10 cellular contexts compared by ENCODE assay signal in the genomic region with DNA sequence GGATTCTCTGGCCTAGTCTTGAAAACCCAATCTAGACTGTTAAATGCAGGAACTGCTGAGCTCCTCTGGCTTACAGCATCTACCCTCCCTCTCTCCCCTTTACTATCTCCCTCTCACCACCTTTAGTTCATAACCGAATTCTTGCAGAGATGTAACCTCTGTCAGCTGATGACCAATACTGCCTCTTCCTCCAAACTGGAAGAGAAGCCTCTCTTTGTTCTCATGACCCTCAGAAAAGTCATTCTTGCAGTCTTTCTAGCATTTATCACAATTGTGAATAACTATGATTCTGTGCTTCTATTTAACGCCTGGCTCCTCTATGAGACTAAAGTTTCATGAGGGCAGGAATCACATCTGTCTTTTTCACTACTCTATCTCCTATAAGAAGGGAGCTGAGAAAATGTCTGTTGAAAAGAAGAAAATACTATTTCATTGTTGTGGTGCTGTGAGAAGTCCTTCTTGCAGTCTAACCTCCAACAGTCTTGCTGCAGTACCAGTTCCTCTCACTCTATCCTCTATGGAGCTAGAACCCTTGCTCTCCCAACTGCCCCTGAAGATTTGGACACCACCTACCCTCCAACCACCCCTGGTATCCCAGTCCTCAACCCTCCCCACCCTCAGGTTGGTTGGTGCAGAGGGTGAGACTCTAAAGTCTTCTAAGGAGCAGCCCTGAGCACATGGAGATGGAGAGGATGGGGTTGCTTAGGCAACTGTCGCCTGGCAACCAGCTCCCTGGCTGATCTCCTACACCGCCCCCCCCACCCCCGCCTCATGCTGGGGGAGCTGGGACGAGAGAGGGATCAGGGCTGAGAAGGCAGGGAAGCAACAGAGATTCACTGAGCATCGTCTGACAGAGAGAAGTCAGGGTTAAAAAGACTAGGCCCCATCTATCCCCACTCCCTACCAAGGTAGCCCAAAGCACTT. TPM values are rescaled to one million over a fixed set of nuclear protein-coding genes. Genes with fewer than 3 reads are reported as not detected.
A peak's percentile ranks its signal among the peaks of the same experiment; 100 is the strongest.
DNase-seq lines count a peak whose midpoint lies in the region; ATAC-seq lines count a peak whose summit lies in the region.
"Had no signal": no experiment of that assay in that cellular context is flagged by ENCODE, and none has a peak within 500 bp of the region (broad histone marks: within the 10 kb centered on the region; RNA-seq: fewer than 3 reads in every experiment).

No MANE protein-coding gene starts in this region.

- POLR2A ChIA-PET in T-cell (lab: Charles Lee) = interaction anchor here (0.6 to 1.5 kb wide), 3 partner anchors 9 to 50 kb away, joined by 3 to 5 read pairs (median 3); no protein-coding TSS in a partner anchor

- ATAC-seq in T-cell (replicated peaks in 1 of 4) = no peak
- ATAC-seq: left lobe of liver had no signal

- peak overlapping the region; percentile 70 for H3K27ac Mint-ChIP-seq in activated naive CD4-positive, alpha-beta T cell treated with anti-CD3 and anti-CD28 coated beads, Interleukin-2, amount 50 U/mL, for 24 hours
- peak overlapping the region; percentile 58 to 92 for H3K27ac Mint-ChIP-seq in T-cell

- no peak overlapping the region for H3K4me3 Mint-ChIP-seq in activated naive CD4-positive, alpha-beta T cell treated with anti-CD3 and anti-CD28 coated beads, Interleukin-2, amount 50 U/mL, for 24 hours
- no peak overlapping the region for H3K4me3 Mint-ChIP-seq in T-cell

- no peaks in the 10 kb centered on the region for H3K27me3 Mint-ChIP-seq in activated naive CD4-positive, alpha-beta T cell treated with anti-CD3 and anti-CD28 coated beads, Interleukin-2, amount 50 U/mL, for 24 hours
- no peaks in the 10 kb centered on the region for H3K27me3 Mint-ChIP-seq in T-cell

- DNase-seq in activated naive CD4-positive, alpha-beta T cell (lab: John Stamatoyannopoulos, UW) = no peak
- DNase-seq in T-cell = no peak
- peak; percentile 69 for DNase-seq in foreskin melanocyte
- DNase-seq in superior temporal gyrus (ENCODE audit: extremely low spot score) = peak; percentile 64
- no peak for DNase-seq in stimulated activated CD4-positive, alpha-beta T cell treated with anti-CD3 and anti-CD28 coated beads, Interleukin-12 subunit alpha, Interleukin-12 subunit beta, amount 100 ng/mL, for 4 hours
- DNase-seq in stimulated activated naive CD4-positive, alpha-beta T cell (lab: John Stamatoyannopoulos, UW) = no peak
- DNase-seq in NCI-H2081 treated with DMSO at 0.1 percent for 48 hours (lab: John Stamatoyannopoulos, UW) = no peak
- DNase-seq: NCI-H1436 treated with DMSO at 0.1 percent for 48 hours had no signal

- H3K4me1 Mint-ChIP-seq in activated naive CD4-positive, alpha-beta T cell treated with anti-CD3 and anti-CD28 coated beads, Interleukin-2, amount 50 U/mL, for 24 hours = peaks cover 87% of the 10 kb centered on the region
- peaks cover 88 to 94% (median 93%) of the 10 kb centered on the region in 3 donors for H3K4me1 Mint-ChIP-seq in T-cell

- no peaks in the 10 kb centered on the region for H3K9me3 Mint-ChIP-seq in activated naive CD4-positive, alpha-beta T cell treated with anti-CD3 and anti-CD28 coated beads, Interleukin-2, amount 50 U/mL, for 24 hours
- no peaks in the 10 kb centered on the region for H3K9me3 Mint-ChIP-seq in T-cell

- peaks cover 6% of the 10 kb centered on the region for H3K36me3 Mint-ChIP-seq in activated naive CD4-positive, alpha-beta T cell treated with anti-CD3 and anti-CD28 coated beads, Interleukin-2, amount 50 U/mL, for 24 hours
- H3K36me3 Mint-ChIP-seq in T-cell = peaks cover 11% of the 10 kb centered on the region

- CTCF ChIA-PET in T-cell (lab: Charles Lee) = interaction anchor here in 1 of 2 donors (0.6 to 0.9 kb wide), 2 partner anchors 62 to 119 kb away, joined by 3 to 4 read pairs; no protein-coding TSS in a partner anchor

RNA-seq across cellular contexts. Expression of a gene that starts 13.9 kb away (rescaled TPM):
- 100 to 1,000 TPM in 2 of 5 donors, 10 to 100 TPM in 3; 60.7 to 133 (median 79.3) TPM for total RNA-seq in T-cell

Comparison
In these comparisons a context has a peak if more than half of its experiments do, and no peak if none do; other contexts are left out.
1. DNase-seq: peak in foreskin melanocyte (single experiment) and superior temporal gyrus (single experiment); none in activated naive CD4-positive, alpha-beta T cell (0 of 4), T-cell (0 of 34), stimulated activated CD4-positive, alpha-beta T cell treated with anti-CD3 and anti-CD28 coated beads, Interleukin-12 subunit alpha, Interleukin-12 subunit beta, amount 100 ng/mL, for 4 hours (single experiment), stimulated activated naive CD4-positive, alpha-beta T cell (0 of 6) and NCI-H2081 treated with DMSO at 0.1 percent for 48 hours (single experiment).